In genomic region chr5:117692606-117693005, GRCh38 we compare ENCODE assay signal across 3 cellular contexts.
"Had no signal": no experiment of that assay in that cellular context is flagged by ENCODE, and none has a peak within 500 bp of the region (broad histone marks: within the 10 kb centered on the region; RNA-seq: fewer than 3 reads in every experiment).

No MANE protein-coding gene starts in this region.

- DNase-seq: GDM1, GF-D8 had no signal

- H3K4me3 ChIP-seq: GM12878 had no signal

- ATAC-seq: GM12878 had no signal
